Comparison of ENCODE assay signal across 8 cellular contexts in genomic region chr17:57849874-57850754, GRCh38. TPM values are rescaled to one million over a fixed set of nuclear protein-coding genes. Genes with fewer than 3 reads are reported as not detected.
DNase-seq lines count a peak whose midpoint lies in the region; ATAC-seq and TF ChIP-seq lines count a peak whose summit lies in the region.

Gene MRPS23 (minus strand): TSS chr17:57850044. CDS start chr17:57850010, 34 bp downstream.

- H3K9me3 Mint-ChIP-seq in GM23338, result no peaks in the 10 kb centered on the region
- no peaks in the 10 kb centered on the region for H3K9me3 Mint-ChIP-seq in naive thymus-derived CD8-positive, alpha-beta T cell

- H4K20me1 ChIP-seq in DOHH2 (ENCODE audit: control insufficient read depth, insufficient read depth, low read depth, low read length) (no peaks in the 10 kb centered on the region), GM23338 (replicated peaks; ENCODE audit: insufficient read depth) (no peaks in the 10 kb centered on the region), fibroblast of lung (ENCODE audit: control insufficient read depth, extremely low read depth, insufficient read depth, low read length) (no peaks in the 10 kb centered on the region)

- POLR2A ChIA-PET in naive thymus-derived CD8-positive, alpha-beta T cell (lab: Charles Lee), result interaction anchor here (0.6 to 4.1 kb wide), 15 partner anchors 10 to 1564 kb away, joined by 3 to 45 read pairs (median 5); partner anchors contain the start of genes AKAP1, DYNLL2, MKS1 and PRR11

- H3K9me3 ChIP-seq in DOHH2 (ENCODE audit: control insufficient read depth, insufficient read depth, low read length), result no peaks in the 10 kb centered on the region
- no peaks in the 10 kb centered on the region for H3K9me3 ChIP-seq in fibroblast of lung (ENCODE audit: control insufficient read depth, insufficient read depth, low read depth, low read length)

- H3K4me3 Mint-ChIP-seq in GM23338, result peak within 1 kb of the TSS; percentile 97
- H3K4me3 Mint-ChIP-seq in naive thymus-derived CD8-positive, alpha-beta T cell, result peak within 1 kb of the TSS; percentile 96 to 100 (median 98)

- peak; percentile 100 for DNase-seq in GM23338 (ENCODE audit: low spot score)
- DNase-seq in LHCN-M2 (ENCODE audit: low read depth), result peak; percentile 98
- DNase-seq in RPMI8226, result peak; percentile 98
- DNase-seq in activated T-helper 1 cell treated with anti-CD3 and anti-CD28 coated beads, Interleukin-2, amount 50 U/mL, for 16 hours (ENCODE audit: low read depth in 1 of 2, low spot score in 1 of 2), result peak; percentile 91 to 96
- peak; percentile 99 to 100 for DNase-seq in fibroblast of lung (ENCODE audit: low read depth in 2 of 2)
- peak; percentile 87 to 98 (median 95) for DNase-seq in naive thymus-derived CD8-positive, alpha-beta T cell
- peak; percentile 90 to 95 (median 94) for DNase-seq in stimulated activated naive CD4-positive, alpha-beta T cell (lab: John Stamatoyannopoulos, UW)

- H3K27ac Mint-ChIP-seq in GM23338, result peak within 1 kb of the TSS; percentile 98
- H3K27ac Mint-ChIP-seq in naive thymus-derived CD8-positive, alpha-beta T cell, result peak within 1 kb of the TSS; percentile 99 to 100 (median 100)

- H3K4me1 Mint-ChIP-seq in GM23338, result peaks cover 23% of the 10 kb centered on the region
- H3K4me1 Mint-ChIP-seq in naive thymus-derived CD8-positive, alpha-beta T cell, result peaks cover 21 to 55% (median 46%) of the 10 kb centered on the region in 4 donors

- peak; percentile 94 for ATAC-seq in GM23338
- peak; percentile 91 to 93 for ATAC-seq in naive thymus-derived CD8-positive, alpha-beta T cell

- H3K9me2 ChIP-seq in DOHH2 (replicated peaks; ENCODE audit: control insufficient read depth, low read length) (no peaks in the 10 kb centered on the region), GM23338 (ENCODE audit: insufficient read depth) (no peaks in the 10 kb centered on the region)

- H3K79me2 ChIP-seq in DOHH2 (ENCODE audit: control insufficient read depth, low read length) (peaks cover 47% of the 10 kb centered on the region), GM23338 (replicated peaks; ENCODE audit: insufficient read depth) (peaks cover 25% of the 10 kb centered on the region), fibroblast of lung (ENCODE audit: control insufficient read depth, insufficient read depth, low read length) (peaks cover 15% of the 10 kb centered on the region)

- H3K27me3 Mint-ChIP-seq in GM23338 (ENCODE audit: insufficient read depth, low read depth, poor library complexity), result no peaks in the 10 kb centered on the region
- no peaks in the 10 kb centered on the region for H3K27me3 Mint-ChIP-seq in naive thymus-derived CD8-positive, alpha-beta T cell

- peak within 1 kb of the TSS; percentile 63 for H3K27ac ChIP-seq in DOHH2 (ENCODE audit: low read depth, low read length)
- H3K27ac ChIP-seq in GM23338 (ENCODE audit: low read depth), result peak within 1 kb of the TSS; percentile 86; the same call in 1 of the 2 replicates
- H3K27ac ChIP-seq in fibroblast of lung (ENCODE audit: insufficient read depth, low read length), result peak within 1 kb of the TSS; percentile 89

- H3K4me1 ChIP-seq in DOHH2 (ENCODE audit: control insufficient read depth, low read length), result peaks cover 29% of the 10 kb centered on the region
- H3K4me1 ChIP-seq in GM23338 (ENCODE audit: insufficient read depth), result peaks cover 17% of the 10 kb centered on the region
- peaks cover 16% of the 10 kb centered on the region for H3K4me1 ChIP-seq in fibroblast of lung (ENCODE audit: control insufficient read depth, extremely low read depth, insufficient read depth, low read length)

- H3K4me2 ChIP-seq in DOHH2 (ENCODE audit: low read length) (peak within 1 kb of the TSS; percentile 67), GM23338 (peak within 1 kb of the TSS; percentile 98), fibroblast of lung (ENCODE audit: extremely low read depth, insufficient read depth, low read length) (peak within 1 kb of the TSS; percentile 100)

- H3K36me3 Mint-ChIP-seq in GM23338 (ENCODE audit: low read depth), result peaks cover 31% of the 10 kb centered on the region
- H3K36me3 Mint-ChIP-seq in naive thymus-derived CD8-positive, alpha-beta T cell, result peaks cover 0 to 29% (median 4%) of the 10 kb centered on the region in 3 donors

- peak within 1 kb of the TSS; percentile 100 for H3K4me3 ChIP-seq in DOHH2 (ENCODE audit: low read length)
- peak within 1 kb of the TSS; percentile 100 for H3K4me3 ChIP-seq in GM23338
- H3K4me3 ChIP-seq in fibroblast of lung (replicated peaks in 1 of 4; ENCODE audit: control extremely low read depth in 1 of 4, insufficient read depth in 1 of 4, low read depth in 3 of 4, low read length in 4 of 4), result peak within 1 kb of the TSS; percentile 97 to 99 (median 98)

- TF ChIP-seq CTCF in DOHH2 (IDR thresholded peaks at IDR 0.05; ENCODE audit: low read depth, low read length, poor library complexity, severe bottlenecking), result no peak
- no peak for TF ChIP-seq CTCF in GM23338 (conservative IDR thresholded peaks at IDR 0.05; ENCODE audit: low read depth in 2 of 2)
- no peak for TF ChIP-seq CTCF in fibroblast of lung (conservative IDR thresholded peaks at IDR 0.05 in 1 of 2, IDR thresholded peaks at IDR 0.05 in 1 of 2; ENCODE audit: low read depth in 1 of 2, low read length in 2 of 2)

- H3K27me3 ChIP-seq in DOHH2 (ENCODE audit: control insufficient read depth, low read length) (no peaks in the 10 kb centered on the region), GM23338 (ENCODE audit: insufficient read depth) (no peaks in the 10 kb centered on the region), fibroblast of lung (ENCODE audit: control insufficient read depth, insufficient read depth, low read length) (no peaks in the 10 kb centered on the region)

- peaks cover 28% of the 10 kb centered on the region for H3K36me3 ChIP-seq in DOHH2 (ENCODE audit: control insufficient read depth, low read length)
- peaks cover 13% of the 10 kb centered on the region for H3K36me3 ChIP-seq in GM23338 (ENCODE audit: insufficient read depth)
- no peaks in the 10 kb centered on the region for H3K36me3 ChIP-seq in fibroblast of lung (ENCODE audit: control insufficient read depth, insufficient read depth, low read length)

- peak within 1 kb of the TSS; percentile 86; the same call in 1 of the 2 replicates for H2AFZ ChIP-seq in GM23338
- peak within 1 kb of the TSS; percentile 95 for H2AFZ ChIP-seq in fibroblast of lung (ENCODE audit: low read length)

- H3F3A ChIP-seq in DOHH2 (ENCODE audit: control insufficient read depth, insufficient read depth) (peaks cover 2% of the 10 kb centered on the region; the same call in 1 of the 2 replicates), GM23338 (replicated peaks; ENCODE audit: low read depth) (0 out of 2 replicates have a peak, but pooled peaks cover 9% of the 10 kb centered on the region)

- peak within 1 kb of the TSS; percentile 86 for H3K9ac ChIP-seq in fibroblast of lung (ENCODE audit: insufficient read depth, low read length)

TF ChIP-seq in GM23338, 12 proteins besides CTCF, POLR2A, EP300 and RAD21 (continues in another document):
- TF ChIP-seq NANOG (IDR thresholded peaks at IDR 0.05; ENCODE audit: borderline replicate concordance) (peak; percentile 8), REST (IDR thresholded peaks at IDR 0.05; ENCODE audit: unreplicated experiment) (peak; percentile 17), CREB1 (CRISPR knock-in tag; IDR thresholded peaks at IDR 0.05; ENCODE audit: low read depth) (peak; percentile 45; the same call in 1 of the 2 replicates), POLR2AphosphoS5 (IDR thresholded peaks at IDR 0.05; ENCODE audit: low read depth) (peak; percentile 90), STAT1 (IDR thresholded peaks at IDR 0.05; ENCODE audit: unreplicated experiment) (no peak)
- TF ChIP-seq, protein P1, sequence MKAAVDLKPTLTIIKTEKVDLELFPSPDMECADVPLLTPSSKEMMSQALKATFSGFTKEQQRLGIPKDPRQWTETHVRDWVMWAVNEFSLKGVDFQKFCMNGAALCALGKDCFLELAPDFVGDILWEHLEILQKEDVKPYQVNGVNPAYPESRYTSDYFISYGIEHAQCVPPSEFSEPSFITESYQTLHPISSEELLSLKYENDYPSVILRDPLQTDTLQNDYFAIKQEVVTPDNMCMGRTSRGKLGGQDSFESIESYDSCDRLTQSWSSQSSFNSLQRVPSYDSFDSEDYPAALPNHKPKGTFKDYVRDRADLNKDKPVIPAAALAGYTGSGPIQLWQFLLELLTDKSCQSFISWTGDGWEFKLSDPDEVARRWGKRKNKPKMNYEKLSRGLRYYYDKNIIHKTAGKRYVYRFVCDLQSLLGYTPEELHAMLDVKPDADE (IDR thresholded peaks at IDR 0.05), result peak; percentile 98

RNA-seq across cellular contexts. Expression of gene MRPS23, which starts in this region (rescaled TPM):
- 38.0 and 53.2 TPM in 2 replicates for total RNA-seq in GM23338 (2014; rRNA removed; shearing (Covaris generic))
- polyA plus RNA-seq in GM23338 (2016; fragmentation: Nextera tagmentation; extraction: Ambion mirVana) (65.5 and 74.5 TPM in 2 replicates), fibroblast of lung (40.0 and 57.6 TPM in 2 replicates)
- total RNA-seq in LHCN-M2 (2014; rRNA removed) (29.9 and 32.1 TPM in 2 replicates), fibroblast of lung (18.5 and 27.9 TPM in 2 replicates)
- 57.8 TPM for polyA plus RNA-seq in LHCN-M2 (2012)
- 43.7 and 57.2 TPM in 2 replicates for polyA plus RNA-seq in fibroblast of lung (2012)
- 23.0 and 43.6 TPM in 2 replicates for polyA minus RNA-seq in fibroblast of lung (ENCODE audit: low replicate concordance)
- total RNA-seq in naive thymus-derived CD8-positive, alpha-beta T cell, result 10 to 100 TPM; 31.6 to 33.7 TPM
- 10 to 100 TPM; 41.1 to 42.8 (median 41.6) TPM for polyA plus RNA-seq in naive thymus-derived CD8-positive, alpha-beta T cell

Comparison
In these comparisons a context has a peak if more than half of its experiments do, and no peak if none do; other contexts are left out.
1. Peak in every context shown above with its lines: DNase-seq, ATAC-seq, H3K4me3 ChIP-seq and H3K27ac ChIP-seq.